Comparison of ENCODE assay signal across 1 cellular context in the genomic region with DNA sequence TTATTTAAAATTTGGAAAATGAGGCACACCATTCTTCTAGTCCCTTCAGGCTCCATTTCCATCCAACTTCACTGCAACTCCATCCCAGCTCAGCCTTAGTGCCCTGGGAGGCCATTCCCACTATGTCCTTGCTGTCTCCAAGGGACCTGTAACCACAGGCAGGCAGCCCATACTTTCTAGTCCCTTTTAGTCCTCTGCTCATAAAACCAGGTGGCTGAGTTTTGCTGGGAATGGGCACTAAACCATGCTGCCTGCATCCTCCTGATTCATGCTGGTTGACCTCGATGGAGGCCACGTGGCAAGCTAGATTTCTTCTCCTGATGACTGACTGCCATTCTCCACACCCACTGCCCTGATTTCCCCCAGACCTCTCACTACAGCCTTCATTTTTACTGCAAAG.
TF ChIP-seq lines count a peak whose summit lies in the region.

No MANE protein-coding gene starts in this region.

TF ChIP-seq in GM23338, 12 proteins besides CTCF, POLR2A, EP300 and RAD21 (continued from another document):
- TF ChIP-seq EZH2phosphoT487 (IDR thresholded peaks at IDR 0.05; ENCODE audit: unreplicated experiment) (no peak), ZNF331 (CRISPR knock-in tag; IDR thresholded peaks at IDR 0.05; ENCODE audit: low read depth) (no peak)
